In genomic region chr15:39595621-39596221, GRCh38 we compare ENCODE assay signal across 17 cellular contexts. TPM values are rescaled to one million over a fixed set of nuclear protein-coding genes. Genes with fewer than 3 reads are reported as not detected.
DNase-seq lines count a peak whose midpoint lies in the region; ATAC-seq and TF ChIP-seq lines count a peak whose summit lies in the region.
"Had no signal": no experiment of that assay in that cellular context is flagged by ENCODE, and none has a peak within 500 bp of the region (broad histone marks: within the 10 kb centered on the region; RNA-seq: fewer than 3 reads in every experiment).

No MANE protein-coding gene starts in this region.

- DNase-seq in AG09319 (ENCODE audit: extremely low read depth, low read depth) (peak; percentile 50), PC-9 (no peak), epithelial cell of prostate (ENCODE audit: low read depth, low spot score) (no peak), NCI-H2196 (lab: John Stamatoyannopoulos, UW; ENCODE audit: unreplicated experiment) (no peak)
- no peak for DNase-seq in stimulated activated CD4-positive, alpha-beta T cell treated with anti-CD3 and anti-CD28 coated beads, Interleukin-15, amount 100 ng/mL, for 24 hours
- DNase-seq: activated CD4-positive, alpha-beta memory T cell treated with anti-CD3 and anti-CD28 coated beads, Interleukin-2, amount 10 ng/mL, durations not matched to agents 7 days and 5 days; erythroblast; GOT3; NCI-H187; NCI-H526; stimulated activated CD4-positive, alpha-beta T cell treated with anti-CD3 and anti-CD28 coated beads, Interleukin-4, amount 100 ng/mL, for 1 hour; uterus had no signal

- CTCF ChIA-PET in PC-9 (lab: Charles Lee): no interaction called here

- H3K36me3 ChIP-seq in PC-9 (ENCODE audit: low read depth): peaks cover 30% of the 10 kb centered on the region
- peaks cover 51 to 52% of the 10 kb centered on the region in 2 donors for H3K36me3 ChIP-seq in muscle layer of duodenum (ENCODE audit: control insufficient read depth in 1 of 2, insufficient read depth in 2 of 2, low read length in 2 of 2)

- H3K27me3 ChIP-seq in PC-9 (ENCODE audit: insufficient read depth, low read depth) (no peaks in the 10 kb centered on the region), muscle layer of duodenum (ENCODE audit: low read depth, low read length) (no peaks in the 10 kb centered on the region)
- H3K27me3 ChIP-seq: uterus had no signal

- no peaks in the 10 kb centered on the region for H4K20me1 ChIP-seq in PC-9 (ENCODE audit: insufficient read depth)

- no peak overlapping the region for H2AFZ ChIP-seq in PC-9

- H3K79me2 ChIP-seq in PC-9 (ENCODE audit: low read depth): no peaks in the 10 kb centered on the region

- no peak overlapping the region for H3K4me2 ChIP-seq in PC-9

- TSS peak; percentile 14 for BruUV-seq in PC-9 (replicated peaks; lab: Mats Ljungman, UMichigan)

- H3F3A ChIP-seq in PC-9 (ENCODE audit: insufficient read depth, low read depth): peaks cover 23% of the 10 kb centered on the region; the same call in 1 of the 2 replicates

- POLR2A ChIA-PET in PC-9 (lab: Charles Lee; ENCODE audit: unreplicated experiment): interaction anchor here (0.6 kb wide), 1 partner anchor 671 kb away, joined by 7 read pairs; no protein-coding TSS in a partner anchor

- intact Hi-C loops in PC-9 (cut with micrococcal nuclease; ENCODE audit: unreplicated experiment): loop anchor here (5.0 kb wide), 3 partner anchors 47 to 162 kb away; no protein-coding TSS in a partner anchor

- ATAC-seq in GM21717 (IDR thresholded peaks at IDR 0.05; ENCODE audit: unreplicated experiment) (no peak), HG03139 (IDR thresholded peaks at IDR 0.05; ENCODE audit: unreplicated experiment) (no peak)
- ATAC-seq: stimulated activated effector memory CD8-positive, alpha-beta T cell treated with anti-CD3 and anti-CD28 coated beads, Interleukin-12 subunit alpha, Interleukin-12 subunit beta, amount 100 ng/mL, for 72 hours had no signal

- no peaks in the 10 kb centered on the region for H3K9me2 ChIP-seq in PC-9 (ENCODE audit: insufficient read depth)

- H3K9me3 ChIP-seq in PC-9 (ENCODE audit: insufficient read depth, low read depth) (no peaks in the 10 kb centered on the region), muscle layer of duodenum (ENCODE audit: control insufficient read depth in 1 of 2, low read length in 2 of 2) (no peaks in the 10 kb centered on the region)
- H3K9me3 ChIP-seq: uterus had no signal

- H3K4me1 ChIP-seq in PC-9 (replicated peaks; ENCODE audit: insufficient read depth): no peaks in the 10 kb centered on the region
- H3K4me1 ChIP-seq in muscle layer of duodenum (ENCODE audit: control insufficient read depth in 1 of 2, insufficient read depth in 2 of 2, low read length in 2 of 2): peaks cover 0 to 7% of the 10 kb centered on the region in 2 donors

- TF ChIP-seq CTCF in AG09319 (IDR thresholded peaks at IDR 0.05; ENCODE audit: low read depth, low read length) (no peak), PC-9 (conservative IDR thresholded peaks at IDR 0.05) (no peak)

- no peak overlapping the region for H3K4me3 ChIP-seq in PC-9
- H3K4me3 ChIP-seq in muscle layer of duodenum (ENCODE audit: low read depth in 1 of 2, low read length in 2 of 2): no peak overlapping the region
- H3K4me3 ChIP-seq: uterus had no signal

- H3K27ac ChIP-seq in PC-9: no peak overlapping the region
- peak overlapping the region; percentile 95 for H3K27ac ChIP-seq in epithelial cell of prostate
- H3K27ac ChIP-seq in muscle layer of duodenum (ENCODE audit: low read length): peak overlapping the region; percentile 18
- H3K27ac ChIP-seq: C4-2B, uterus had no signal

RNA-seq across cellular contexts. Expression of gene THBS1, which starts 14.8 kb away (rescaled TPM):
- 406 and 512 TPM in 2 replicates for total RNA-seq in PC-9 (2021)
